ENCODE assay signal across 8 cellular contexts in the genomic region with DNA sequence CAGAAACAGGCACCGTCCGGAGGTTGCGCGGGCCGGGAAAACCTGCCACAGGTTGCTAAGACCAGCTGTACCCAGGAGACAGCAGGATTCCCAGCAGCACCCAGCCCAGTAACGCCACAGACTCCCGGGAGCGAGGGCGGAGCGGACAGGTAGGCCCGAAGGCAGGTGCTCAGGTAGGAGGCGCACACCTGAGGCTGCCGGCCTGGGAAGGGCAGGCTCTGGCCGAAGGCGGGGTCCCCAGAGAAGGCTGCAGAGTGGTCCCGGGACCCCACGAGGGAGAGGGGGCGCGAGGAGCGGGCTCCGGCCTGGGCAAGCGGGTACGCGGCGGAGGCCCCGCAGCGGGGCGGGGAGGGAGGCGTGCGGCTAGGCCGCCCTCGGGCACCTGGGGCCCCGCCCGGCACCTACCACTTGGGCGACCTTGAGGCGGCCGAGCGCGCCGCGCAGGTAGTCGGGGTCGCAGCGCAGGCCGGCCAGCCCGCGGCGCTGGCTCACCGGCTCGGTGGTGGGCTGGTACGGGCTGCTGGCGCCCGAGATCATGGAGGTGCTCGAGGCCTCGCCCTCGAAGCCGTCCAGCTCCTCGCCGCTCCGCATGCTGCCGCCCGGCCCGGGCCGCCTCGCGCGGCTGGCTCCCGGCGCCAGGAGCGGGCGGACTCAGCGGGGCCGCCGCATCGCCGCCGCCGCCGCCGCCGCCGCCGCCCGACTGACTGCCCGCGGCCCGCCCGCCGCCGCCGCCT. TPM values are rescaled to one million over a fixed set of nuclear protein-coding genes. Genes with fewer than 3 reads are reported as not detected.
DNase-seq lines count a peak whose midpoint lies in the region; FAIRE-seq and TF ChIP-seq lines count a peak whose summit lies in the region.

No MANE protein-coding gene starts in this region.

- H3K36me3 ChIP-seq in GM23248 (ENCODE audit: low read depth) (no peaks in the 10 kb centered on the region), MG63 (no peaks in the 10 kb centered on the region), left ventricle myocardium inferior (no peaks in the 10 kb centered on the region)

- H3K9ac ChIP-seq in GM23248 = peak overlapping the region; percentile 84

- FAIRE-seq in GM12891 (lab: Jason Lieb, UNC) = no peak

- 10 to 13% methylated on average over 46 to 64 of the region's 91 CpGs for WGBS in GM23248 (ENCODE audit: low coverage in 1 of 2, low lambda C conversion rate in 2 of 2, missing lambda C conversion rate in 2 of 2), 2 experiments

- DNase-seq in GM12891 (ENCODE audit: insufficient read length, low spot score) (peak; percentile 52), GM23248 (no peak), MG63 (no peak), left ventricle myocardium inferior (no peak), retinal pigment epithelial cell (ENCODE audit: low read depth) (no peak), COLO829 (ENCODE audit: low spot score) (no peak), AG20443 (ENCODE audit: low spot score) (no peak)
- DNase-seq in activated T-helper 9 cell treated with anti-CD3 and anti-CD28 coated beads, Interleukin-2, amount 50 U/mL, for 16 hours (ENCODE audit: low read depth) = peak; percentile 6

- H3K9me2 ChIP-seq in GM23248 (ENCODE audit: insufficient read depth) = no peaks in the 10 kb centered on the region

- TF ChIP-seq POLR2A in GM12891 (IDR thresholded peaks at IDR 0.05; ENCODE audit: low read depth, low read length) = no peak

- H3K4me1 ChIP-seq in GM23248 (ENCODE audit: insufficient read depth) = peaks cover 8% of the 10 kb centered on the region; the same call in 1 of the 2 replicates
- H3K4me1 ChIP-seq in left ventricle myocardium inferior = peaks cover 22% of the 10 kb centered on the region

- peak overlapping the region; percentile 78 for H3K4me2 ChIP-seq in GM23248 (ENCODE audit: unreplicated experiment)

- TF ChIP-seq CTCF in left ventricle myocardium inferior (IDR thresholded peaks at IDR 0.05; ENCODE audit: borderline replicate concordance) = no peak
- TF ChIP-seq CTCF in retinal pigment epithelial cell (conservative IDR thresholded peaks at IDR 0.05; ENCODE audit: low read depth, low read length) = no peak

- H4K20me1 ChIP-seq in GM23248 (ENCODE audit: insufficient read depth) = no peaks in the 10 kb centered on the region

- H3K4me3 ChIP-seq in GM23248 (peak overlapping the region; percentile 78), MG63 (peak overlapping the region; percentile 35), left ventricle myocardium inferior (peak overlapping the region; percentile 72), retinal pigment epithelial cell (ENCODE audit: low read length) (peak overlapping the region; percentile 64)

- H2AFZ ChIP-seq in GM23248 = peak overlapping the region; percentile 79

- intact Hi-C loops in left ventricle myocardium inferior (cut with micrococcal nuclease) = no loop called here

- H3K79me2 ChIP-seq in GM23248 (ENCODE audit: insufficient read depth) = peaks cover 38% of the 10 kb centered on the region

- no peak overlapping the region for H3K27ac ChIP-seq in GM23248
- peak overlapping the region; percentile 42 for H3K27ac ChIP-seq in left ventricle myocardium inferior (replicated peaks)

- no peaks in the 10 kb centered on the region for H3F3A ChIP-seq in GM23248 (ENCODE audit: insufficient read depth)

- H3K27me3 ChIP-seq in GM23248 (replicated peaks; ENCODE audit: insufficient read depth) = no peaks in the 10 kb centered on the region
- H3K27me3 ChIP-seq in MG63 = no peaks in the 10 kb centered on the region
- no peaks in the 10 kb centered on the region for H3K27me3 ChIP-seq in left ventricle myocardium inferior (ENCODE audit: low read depth)

- in situ Hi-C loops in GM23248 (cut with MboI) = no loop called here

- H3K9me3 ChIP-seq in GM23248 (ENCODE audit: low read depth) = no peaks in the 10 kb centered on the region
- H3K9me3 ChIP-seq in MG63 = no peaks in the 10 kb centered on the region
- H3K9me3 ChIP-seq in left ventricle myocardium inferior (replicated peaks) = no peaks in the 10 kb centered on the region

TF ChIP-seq in GM12891, 5 proteins besides CTCF, POLR2A, EP300 and RAD21:
- TF ChIP-seq TAF1 (IDR thresholded peaks at IDR 0.05; ENCODE audit: low read depth, low read length) (no peak), PAX5 (IDR thresholded peaks at IDR 0.05; ENCODE audit: insufficient read depth, low read length, severe bottlenecking) (no peak), POLR2AphosphoS5 (IDR thresholded peaks at IDR 0.05; ENCODE audit: low read depth, low read length) (no peak), SPI1 (IDR thresholded peaks at IDR 0.05; ENCODE audit: low read depth, low read length) (no peak), POU2F2 (IDR thresholded peaks at IDR 0.05; ENCODE audit: low read depth, low read length) (no peak)

RNA-seq across cellular contexts. Expression of a gene that starts 0.4 kb away (rescaled TPM):
- 0.30 TPM for polyA plus RNA-seq in GM12891 (2012; ENCODE audit: low read depth, missing spikeins)
- 19.5 and 21.1 TPM in 2 replicates for total RNA-seq in GM23248 (2014; rRNA removed; shearing (Covaris generic))
- 3.2 and 3.5 TPM in 2 replicates for polyA plus RNA-seq in GM23248 (2016; fragmentation: Nextera tagmentation; extraction: Ambion mirVana)
- 1.5 and 2.9 TPM in 2 replicates for total RNA-seq in MG63 (2014; rRNA removed; shearing (Covaris generic); ENCODE audit: low replicate concordance)
- total RNA-seq in left ventricle myocardium inferior = 11.3 TPM

RNA-seq across cellular contexts. Expression of a gene that starts 55.3 kb away (rescaled TPM):
- polyA plus RNA-seq in GM12891 (2012; ENCODE audit: low read depth, missing spikeins) = 14.2 TPM
- total RNA-seq in GM23248 (2014; rRNA removed; shearing (Covaris generic)) = 80.6 and 89.2 TPM in 2 replicates
- 173 TPM in 2 replicates for polyA plus RNA-seq in GM23248 (2016; fragmentation: Nextera tagmentation; extraction: Ambion mirVana)
- total RNA-seq in MG63 (2014; rRNA removed; shearing (Covaris generic); ENCODE audit: low replicate concordance) = 23.2 and 27.2 TPM in 2 replicates
- total RNA-seq in left ventricle myocardium inferior = 82.9 TPM

Comparison
In these comparisons a context has a peak if more than half of its experiments do, and no peak if none do; other contexts are left out.
1. DNase-seq: peak in GM12891 (single experiment) and activated T-helper 9 cell treated with anti-CD3 and anti-CD28 coated beads, Interleukin-2, amount 50 U/mL, for 16 hours (single experiment); none in GM23248 (single experiment), MG63 (single experiment), left ventricle myocardium inferior (single experiment), retinal pigment epithelial cell (single experiment), COLO829 (single experiment) and AG20443 (single experiment).
2. Peak in every context shown above with its lines, with median percentiles within 50 percentile points of each other: H3K4me3 ChIP-seq.